ENCODE assay signal across 9 cellular contexts in genomic region chrX:148500428-148501120, GRCh38. TPM values are rescaled to one million over a fixed set of nuclear protein-coding genes. Genes with fewer than 3 reads are reported as not detected.
DNase-seq lines count a peak whose midpoint lies in the region; ATAC-seq and TF ChIP-seq lines count a peak whose summit lies in the region.
"Had no signal": no experiment of that assay in that cellular context is flagged by ENCODE, and none has a peak within 500 bp of the region (broad histone marks: within the 10 kb centered on the region; RNA-seq: fewer than 3 reads in every experiment).

TSS of gene AFF2 (plus strand) at chrX:148500617. CDS start at chrX:148501098, 481 bp downstream.

- H3K4me3 ChIP-seq in mesodermal cell (ENCODE audit: extremely low read depth, insufficient read depth, low read length, poor library complexity, severe bottlenecking) (peak within 1 kb of the TSS; percentile 54), stomach (peak within 1 kb of the TSS; percentile 38 to 53 (median 46))

- 0 to 3% methylated on average over 12 to 13 of the region's 98 CpGs for WGBS in mesodermal cell (ENCODE audit: insufficient coverage in 2 of 2), 2 experiments
- WGBS in stomach, 5 donors = 0 to 74% (median 12%) methylated on average over 2 to 75 of the region's 98 CpGs

- H3K36me3 ChIP-seq in KOPT-K1 (ENCODE audit: insufficient read depth, low read length) (no peaks in the 10 kb centered on the region), mesodermal cell (ENCODE audit: control insufficient read depth, insufficient read depth, low read length) (no peaks in the 10 kb centered on the region), stomach (no peaks in the 10 kb centered on the region)

- TF ChIP-seq POLR2A in stomach (IDR thresholded peaks at IDR 0.05) = no peak

- no peak for TF ChIP-seq EP300 in stomach (IDR thresholded peaks at IDR 0.05)

- intact Hi-C loops in stomach (cut with DNase I; ENCODE audit: low total_unique reads) = no loop called here

- H3K27ac ChIP-seq in KOPT-K1 (ENCODE audit: low read depth, low read length, poor library complexity, severe bottlenecking) (peak within 1 kb of the TSS; percentile 86), mesodermal cell (ENCODE audit: low read depth, low read length, severe bottlenecking) (peak within 1 kb of the TSS; percentile 49), stomach (no peak within 1 kb of the TSS)
- H3K27ac ChIP-seq: C4-2B had no signal

- H3K4me1 ChIP-seq in mesodermal cell (ENCODE audit: control insufficient read depth, insufficient read depth, low read length, poor library complexity, severe bottlenecking) (peaks cover 6% of the 10 kb centered on the region), stomach (peaks cover 4 to 19% (median 10%) of the 10 kb centered on the region in 4 donors)

- ATAC-seq in HG02870 (IDR thresholded peaks at IDR 0.05; ENCODE audit: unreplicated experiment) = no peak

- TF ChIP-seq CTCF in stomach (IDR thresholded peaks at IDR 0.05) = no peak

- peak; percentile 26 for DNase-seq in NCI-H1092 treated with DMSO at 0.1 percent for 48 hours (lab: John Stamatoyannopoulos, UW)
- DNase-seq in NCI-H1092 (lab: John Stamatoyannopoulos, UW) = no peak
- DNase-seq in activated CD4-positive, alpha-beta T cell treated with anti-CD3 and anti-CD28 coated beads for 1 hour = peak; percentile 33
- peak; percentile 54 for DNase-seq in ecto neural progenitor cell (ENCODE audit: low spot score)
- peak; percentile 28 for DNase-seq in stomach

- H3K9me3 ChIP-seq in KOPT-K1 (ENCODE audit: insufficient read depth, low read length, poor library complexity, severe bottlenecking) = no peaks in the 10 kb centered on the region
- H3K9me3 ChIP-seq in mesodermal cell (ENCODE audit: control insufficient read depth, low read length) = no peaks in the 10 kb centered on the region
- H3K9me3 ChIP-seq in stomach = no peaks in the 10 kb centered on the region

- peaks cover 0 to 55% (median 47%) of the 10 kb centered on the region in 3 donors for H3K27me3 ChIP-seq in stomach

RNA-seq across cellular contexts. Expression of gene AFF2, which starts in this region (rescaled TPM):
- polyA plus RNA-seq in mesodermal cell (2013, experiment 1 of 2) = 10.5 TPM
- 9.7 TPM for polyA plus RNA-seq in mesodermal cell (2013, experiment 2 of 2)
- 10 to 100 TPM in 1 of 5 donors, 1 to 10 TPM in 1, under 1 TPM in 1, not detected in 2; 0.72 to 84.0 (median 1.1) TPM for total RNA-seq in stomach
- polyA plus RNA-seq in stomach = under 1 TPM in 2 of 3 donors, not detected in 1; 0.10 to 0.61 TPM

Comparison
In these comparisons a context has a peak if more than half of its experiments do, and no peak if none do; other contexts are left out.
1. H3K27ac ChIP-seq: peak in KOPT-K1 (single experiment) and mesodermal cell (single experiment); none in stomach (0 of 5).